In genomic region chr2:102063948-102064678, GRCh38 we compare ENCODE assay signal across 8 cellular contexts.
DNase-seq lines count a peak whose midpoint lies in the region; ATAC-seq and TF ChIP-seq lines count a peak whose summit lies in the region.

No MANE protein-coding gene starts in this region.

- peak; percentile 96 for DNase-seq in GM04503 (ENCODE audit: low read depth)
- DNase-seq in OCI-M1 (lab: John Stamatoyannopoulos, UW): peak; percentile 90
- DNase-seq in MCF 10A (ENCODE audit: unreplicated experiment): peak; percentile 97
- DNase-seq in kidney glomerular epithelial cell (lab: John Stamatoyannopoulos, UW): peak; percentile 75
- peak; percentile 73 for DNase-seq in stimulated activated CD4-positive, alpha-beta T cell treated with anti-CD3 and anti-CD28 coated beads, Interleukin-15, amount 100 ng/mL, for 24 hours
- no peak for DNase-seq in NCI-H187 treated with DMSO at 0.1 percent for 48 hours (lab: John Stamatoyannopoulos, UW)

- no TSS peak for BruUV-seq in MCF 10A (replicated peaks; lab: Mats Ljungman, UMichigan)

- no peaks in the 10 kb centered on the region for H3K27me3 Mint-ChIP-seq in MCF 10A (ENCODE audit: insufficient read depth, unreplicated experiment)

- intact Hi-C loops in MCF 10A (cut with micrococcal nuclease): no loop called here

- ATAC-seq in GM18867 (IDR thresholded peaks at IDR 0.05; ENCODE audit: unreplicated experiment) (no peak), HG03139 (IDR thresholded peaks at IDR 0.05; ENCODE audit: unreplicated experiment) (no peak)

- POLR2A ChIA-PET in MCF 10A (lab: Yijun Ruan, JAX): interaction anchor here (0.7 to 5.0 kb wide), 15 partner anchors 8 to 366 kb away, joined by 3 to 41 read pairs (median 3); no protein-coding TSS in a partner anchor

- no peak overlapping the region for H3K4me3 Mint-ChIP-seq in MCF 10A (ENCODE audit: unreplicated experiment)

- H3K4me1 Mint-ChIP-seq in MCF 10A (ENCODE audit: insufficient read depth, unreplicated experiment): peaks cover 50% of the 10 kb centered on the region

- TF ChIP-seq CTCF in MCF 10A (IDR thresholded peaks at IDR 0.05; ENCODE audit: unreplicated experiment): no peak

- H3K36me3 Mint-ChIP-seq in MCF 10A (ENCODE audit: insufficient read depth, unreplicated experiment): no peaks in the 10 kb centered on the region

- no peak overlapping the region for H3K27ac Mint-ChIP-seq in MCF 10A (ENCODE audit: low read depth, unreplicated experiment)

- CTCF ChIA-PET in MCF 10A (lab: Yijun Ruan, JAX): interaction anchor here (0.6 to 2.0 kb wide), 8 partner anchors 37 to 180 kb away, joined by 3 to 8 read pairs (median 4); no protein-coding TSS in a partner anchor

- peaks cover 12% of the 10 kb centered on the region for H3K9me3 Mint-ChIP-seq in MCF 10A (ENCODE audit: unreplicated experiment)
